ENCODE assay signal across 17 cellular contexts in the genomic region with DNA sequence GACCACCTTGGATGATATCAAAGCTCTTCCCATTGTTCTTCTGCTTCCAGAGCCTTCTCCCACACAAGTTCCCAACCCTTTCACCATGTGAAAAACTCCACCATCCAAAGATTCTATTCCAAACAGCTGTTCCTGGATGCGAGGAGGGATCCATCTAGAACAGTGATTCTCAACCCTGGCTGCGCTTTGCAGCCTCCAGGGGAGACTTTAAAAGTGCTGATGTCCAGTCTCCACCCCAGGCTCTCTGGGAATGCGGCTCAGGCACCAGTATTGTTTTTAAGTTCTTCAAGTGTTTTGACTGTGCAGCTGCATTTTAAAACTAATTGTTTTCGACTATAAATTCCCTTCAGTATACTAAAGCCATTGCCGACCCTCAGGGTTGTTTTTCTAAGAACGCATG.
A peak's percentile ranks its signal among the peaks of the same experiment; 100 is the strongest.
DNase-seq lines count a peak whose midpoint lies in the region; ATAC-seq and TF ChIP-seq lines count a peak whose summit lies in the region.
"Had no signal": no experiment of that assay in that cellular context is flagged by ENCODE, and none has a peak within 500 bp of the region (broad histone marks: within the 10 kb centered on the region; RNA-seq: fewer than 3 reads in every experiment).

No MANE protein-coding gene starts in this region.

- H3K4me3 Mint-ChIP-seq in T-helper 17 cell: no peak overlapping the region
- H3K4me3 Mint-ChIP-seq: natural killer cell treated with Interleukin-12 subunit alpha and Interleukin-12 subunit beta and Interleukin-15 and Interleukin-18, amount 100 ng/mL, for 72 hours had no signal

- peaks cover 6% of the 10 kb centered on the region for H3K36me3 Mint-ChIP-seq in T-helper 17 cell (ENCODE audit: low read depth)

- H3K27ac Mint-ChIP-seq in T-helper 17 cell: peak overlapping the region; percentile 62

- ATAC-seq in T-helper 17 cell (no peak), foreskin keratinocyte (no peak), sciatic nerve (peak; percentile 57), SK-N-SH treated with all-trans-retinoic acid at 6 μM for 48 hours (no peak), HG02840 (IDR thresholded peaks at IDR 0.05; ENCODE audit: low FRiP score, unreplicated experiment) (no peak), GM19452 (IDR thresholded peaks at IDR 0.05; ENCODE audit: unreplicated experiment) (no peak)
- ATAC-seq: natural killer cell treated with Interleukin-12 subunit alpha and Interleukin-12 subunit beta and Interleukin-15 and Interleukin-18, amount 100 ng/mL, for 72 hours had no signal

- DNase-seq in ELR (ENCODE audit: low read depth) (peak; percentile 17), T-helper 17 cell (no peak), foreskin keratinocyte (no peak), sciatic nerve (ENCODE audit: low spot score) (no peak)
- no peak for DNase-seq in stimulated activated CD4-positive, alpha-beta T cell treated with anti-CD3 and anti-CD28 coated beads, Interleukin-4, amount 100 ng/mL, for 4 hours
- DNase-seq: activated CD4-positive, alpha-beta T cell treated with anti-CD3 and anti-CD28 coated beads, Interleukin-2, amount 50 U/mL, for 1 hour; dermis blood vessel endothelial cell; DMS 273 treated with DMSO at 0.1 percent for 48 hours; NCI-H1092 treated with DMSO at 0.1 percent for 48 hours; SIG-M5; stimulated activated CD4-positive, alpha-beta T cell treated with anti-CD3 and anti-CD28 coated beads, Interleukin-2, amount 100 ng/mL, for 48 hours had no signal

- intact Hi-C loops in sciatic nerve (cut with DNase I): no loop called here

- H3K4me1 Mint-ChIP-seq in T-helper 17 cell: peaks cover 24% of the 10 kb centered on the region

- H3K4me1 ChIP-seq in foreskin keratinocyte: peaks cover 35% of the 10 kb centered on the region
- H3K4me1 ChIP-seq: ascending aorta, upper lobe of left lung had no signal

- no peaks in the 10 kb centered on the region for H3K9me3 ChIP-seq in T-helper 17 cell (ENCODE audit: control insufficient read depth, low read length, poor library complexity, severe bottlenecking)
- H3K9me3 ChIP-seq: ascending aorta, upper lobe of left lung had no signal

- H3K27me3 ChIP-seq in foreskin keratinocyte: no peaks in the 10 kb centered on the region
- H3K27me3 ChIP-seq: ascending aorta, upper lobe of left lung had no signal

- H3K27ac ChIP-seq in foreskin keratinocyte: peak overlapping the region; percentile 82
- H3K27ac ChIP-seq: ascending aorta, upper lobe of left lung had no signal

- no peak for TF ChIP-seq CTCF in foreskin keratinocyte (conservative IDR thresholded peaks at IDR 0.05)

- peaks cover 7% of the 10 kb centered on the region for H3K27me3 Mint-ChIP-seq in T-helper 17 cell

TF ChIP-seq in SK-N-SH treated with all-trans-retinoic acid at 6 μM for 48 hours, 23 proteins besides CTCF, POLR2A, EP300 and RAD21:
- TF ChIP-seq ARNTL (CRISPR knock-in tag; IDR thresholded peaks at IDR 0.05; ENCODE audit: borderline replicate concordance, low read depth) (no peak), RARB (CRISPR knock-in tag; IDR thresholded peaks at IDR 0.05) (no peak), SNAI2 (CRISPR knock-in tag; IDR thresholded peaks at IDR 0.05) (no peak), GLIS3 (CRISPR knock-in tag; IDR thresholded peaks at IDR 0.05) (no peak), TOX (CRISPR knock-in tag; IDR thresholded peaks at IDR 0.05; ENCODE audit: borderline replicate concordance) (no peak), CREB5 (CRISPR knock-in tag; IDR thresholded peaks at IDR 0.05; ENCODE audit: low read depth) (no peak)
